10 cellular contexts compared by ENCODE assay signal in genomic region chr3:152270944-152271343, GRCh38. TPM values are rescaled to one million over a fixed set of nuclear protein-coding genes. Genes with fewer than 3 reads are reported as not detected.
DNase-seq lines count a peak whose midpoint lies in the region; ATAC-seq, FAIRE-seq and TF ChIP-seq lines count a peak whose summit lies in the region.
"Had no signal": no experiment of that assay in that cellular context is flagged by ENCODE, and none has a peak within 500 bp of the region (broad histone marks: within the 10 kb centered on the region; RNA-seq: fewer than 3 reads in every experiment).

No MANE protein-coding gene starts in this region.

- peak overlapping the region; percentile 77 for H3K4me2 ChIP-seq in astrocyte (ENCODE audit: low read length)

- 46 to 65% methylated on average over 1 of the region's 1 CpG for WGBS in tibial nerve, 2 donors

- TF ChIP-seq CTCF in astrocyte (IDR thresholded peaks at IDR 0.05; ENCODE audit: insufficient read depth, low read depth, low read length) (no peak), tibial nerve (IDR thresholded peaks at IDR 0.05) (no peak), GM10266 (IDR thresholded peaks at IDR 0.05; ENCODE audit: control insufficient read depth, insufficient read depth, low read depth, missing control alignments) (no peak)

- ATAC-seq in GM21381 (IDR thresholded peaks at IDR 0.05; ENCODE audit: unreplicated experiment), result no peak
- ATAC-seq: left colon had no signal

- H3K27me3 Mint-ChIP-seq in activated naive CD4-positive, alpha-beta T cell treated with anti-CD3 and anti-CD28 coated beads for 36 hours (ENCODE audit: low read depth), result no peaks in the 10 kb centered on the region
- H3K27me3 Mint-ChIP-seq in astrocyte (ENCODE audit: low read depth, unreplicated experiment), result no peaks in the 10 kb centered on the region

- TF ChIP-seq POLR2A in tibial nerve (IDR thresholded peaks at IDR 0.05), result no peak

- FAIRE-seq in astrocyte (lab: Jason Lieb, UNC), result no peak

- H3K27ac ChIP-seq in astrocyte (ENCODE audit: low read depth, low read length), result peak overlapping the region; percentile 93
- H3K27ac ChIP-seq in tibial nerve, result peak overlapping the region; percentile 99 to 100 (median 99)

- H3K27ac Mint-ChIP-seq in activated naive CD4-positive, alpha-beta T cell treated with anti-CD3 and anti-CD28 coated beads for 36 hours, result peak overlapping the region; percentile 91
- H3K27ac Mint-ChIP-seq in astrocyte (ENCODE audit: unreplicated experiment), result peak overlapping the region; percentile 96

- peaks cover 38% of the 10 kb centered on the region for H3K4me1 Mint-ChIP-seq in activated naive CD4-positive, alpha-beta T cell treated with anti-CD3 and anti-CD28 coated beads for 36 hours (ENCODE audit: low read depth)
- peaks cover 32% of the 10 kb centered on the region for H3K4me1 Mint-ChIP-seq in astrocyte (ENCODE audit: low read depth, unreplicated experiment)

- peaks cover 90% of the 10 kb centered on the region for H3K79me2 ChIP-seq in astrocyte (ENCODE audit: insufficient read depth, low read length)

- no peak for DNase-seq in activated naive CD4-positive, alpha-beta T cell treated with anti-CD3 and anti-CD28 coated beads for 36 hours
- DNase-seq in activated naive CD4-positive, alpha-beta T cell treated with Interleukin-2 at 50 U/mL for 16 hours, result no peak
- DNase-seq in astrocyte (ENCODE audit: low read depth), result no peak
- DNase-seq in lung microvascular endothelial cell (ENCODE audit: low read depth in 2 of 2), result peak; percentile 31 to 43
- no peak for DNase-seq in tibial nerve (ENCODE audit: low spot score in 2 of 2)
- no peak for DNase-seq in DMS53 treated with DMSO at 0.1 percent for 48 hours (lab: John Stamatoyannopoulos, UW; ENCODE audit: unreplicated experiment)
- DNase-seq in GM10266 (ENCODE audit: extremely low spot score), result no peak
- DNase-seq: activated CD4-positive, CD25-positive, alpha-beta regulatory T cell; left colon had no signal

- peak overlapping the region; percentile 90 for H3K4me3 ChIP-seq in astrocyte (ENCODE audit: insufficient read depth, low read depth, low read length)
- peak overlapping the region; percentile 79 to 93 (median 89) for H3K4me3 ChIP-seq in tibial nerve

- peaks cover 28% of the 10 kb centered on the region for H3K4me1 ChIP-seq in astrocyte (ENCODE audit: insufficient read depth, low read length)
- H3K4me1 ChIP-seq in tibial nerve, result peaks cover 0 to 58% (median 55%) of the 10 kb centered on the region in 4 donors

- intact Hi-C loops in activated naive CD4-positive, alpha-beta T cell treated with anti-CD3 and anti-CD28 coated beads for 36 hours (cut with micrococcal nuclease), result loop anchor here (1.0 to 5.0 kb wide), 4 partner anchors 26 to 1069 kb away; partner anchors contain the start of gene GPR171

- CTCF ChIA-PET in activated naive CD4-positive, alpha-beta T cell treated with anti-CD3 and anti-CD28 coated beads for 36 hours (lab: Charles Lee), result interaction anchor here (1.2 to 1.9 kb wide), 2 partner anchors 10 to 71 kb away, joined by 3 to 5 read pairs; no protein-coding TSS in a partner anchor

- H3K27me3 ChIP-seq in astrocyte (ENCODE audit: insufficient read depth, low read length) (no peaks in the 10 kb centered on the region), tibial nerve (no peaks in the 10 kb centered on the region)

- no peaks in the 10 kb centered on the region for H3K9me3 Mint-ChIP-seq in activated naive CD4-positive, alpha-beta T cell treated with anti-CD3 and anti-CD28 coated beads for 36 hours
- H3K9me3 Mint-ChIP-seq in astrocyte (ENCODE audit: unreplicated experiment), result no peaks in the 10 kb centered on the region

- H3K9ac ChIP-seq in astrocyte (ENCODE audit: low read length), result peak overlapping the region; percentile 92

- H2AFZ ChIP-seq in astrocyte (ENCODE audit: low read depth, low read length), result no peak overlapping the region

- H3K4me3 Mint-ChIP-seq in activated naive CD4-positive, alpha-beta T cell treated with anti-CD3 and anti-CD28 coated beads for 36 hours, result peak overlapping the region; percentile 81
- H3K4me3 Mint-ChIP-seq in astrocyte (ENCODE audit: unreplicated experiment), result peak overlapping the region; percentile 99

- TF ChIP-seq EP300 in tibial nerve (IDR thresholded peaks at IDR 0.05), result no peak

- H3K9me3 ChIP-seq in astrocyte (ENCODE audit: insufficient read depth, low read depth, low read length), result no peaks in the 10 kb centered on the region
- no peaks in the 10 kb centered on the region for H3K9me3 ChIP-seq in tibial nerve

- H3K36me3 Mint-ChIP-seq in activated naive CD4-positive, alpha-beta T cell treated with anti-CD3 and anti-CD28 coated beads for 36 hours (ENCODE audit: low read depth), result peaks cover 44% of the 10 kb centered on the region
- peaks cover 3% of the 10 kb centered on the region for H3K36me3 Mint-ChIP-seq in astrocyte (ENCODE audit: low read depth, unreplicated experiment)

- no peaks in the 10 kb centered on the region for H3K36me3 ChIP-seq in astrocyte (ENCODE audit: insufficient read depth, low read length)
- H3K36me3 ChIP-seq in tibial nerve, result no peaks in the 10 kb centered on the region

- peaks cover 21% of the 10 kb centered on the region for H4K20me1 ChIP-seq in astrocyte (ENCODE audit: insufficient read depth, low read length)

RNA-seq across cellular contexts. Expression of gene MBNL1, which starts 2.2 kb away (rescaled TPM):
- total RNA-seq in activated naive CD4-positive, alpha-beta T cell treated with anti-CD3 and anti-CD28 coated beads for 36 hours, result 100 to 1,000 TPM; 387 to 391 TPM
- total RNA-seq in astrocyte (89.1 and 93.1 TPM in 2 replicates), lung microvascular endothelial cell (206 and 247 TPM in 2 replicates), tibial nerve (100 to 1,000 TPM; 353 to 653 (median 495) TPM)

Comparison
In these comparisons a context has a peak if more than half of its experiments do, and no peak if none do; other contexts are left out.
1. DNase-seq: peak in lung microvascular endothelial cell (2 of 2); none in activated naive CD4-positive, alpha-beta T cell treated with anti-CD3 and anti-CD28 coated beads for 36 hours (single experiment), activated naive CD4-positive, alpha-beta T cell treated with Interleukin-2 at 50 U/mL for 16 hours (single experiment), astrocyte (single experiment), tibial nerve (0 of 2), DMS53 treated with DMSO at 0.1 percent for 48 hours (single experiment) and GM10266 (single experiment).